ENCODE assay signal across 16 cellular contexts in the genomic region with DNA sequence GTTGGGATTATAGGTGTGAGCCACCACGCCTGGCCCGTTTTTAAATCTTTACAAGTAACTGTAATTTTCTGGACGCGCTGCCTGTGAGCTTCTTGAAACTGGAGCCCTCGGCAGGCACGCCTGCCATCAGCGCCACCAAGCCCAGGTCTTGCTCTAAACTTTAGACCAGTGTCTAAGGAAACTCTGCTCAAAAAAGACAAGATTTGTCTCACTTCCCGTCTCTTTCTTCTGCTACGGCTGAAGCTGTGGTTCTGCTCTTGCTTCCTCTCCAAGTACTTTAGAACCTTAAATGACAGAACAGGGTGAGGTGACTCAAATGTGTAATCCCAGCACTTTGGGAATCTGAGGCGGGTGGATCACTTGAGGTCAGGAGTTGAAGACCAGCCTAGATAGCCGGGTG. TPM values are rescaled to one million over a fixed set of nuclear protein-coding genes. Genes with fewer than 3 reads are reported as not detected.
DNase-seq lines count a peak whose midpoint lies in the region; ATAC-seq and FAIRE-seq lines count a peak whose summit lies in the region.
"Had no signal": no experiment of that assay in that cellular context is flagged by ENCODE, and none has a peak within 500 bp of the region (broad histone marks: within the 10 kb centered on the region; RNA-seq: fewer than 3 reads in every experiment).

No MANE protein-coding gene starts in this region.

- 39 to 63% (median 45%) methylated on average over 11 of the region's 11 CpGs for WGBS in small intestine, 3 donors

- intact Hi-C loops in activated CD4-positive, alpha-beta T cell treated with anti-CD3 and anti-CD28 coated beads, Interleukin-2, amount 10 ng/mL, durations not matched to agents 24 days and 14 days (cut with micrococcal nuclease) = no loop called here
- intact Hi-C loops in posterior cingulate gyrus (cut with DNase I) = no loop called here

- ATAC-seq in HG02840 (IDR thresholded peaks at IDR 0.05; ENCODE audit: low FRiP score, unreplicated experiment) = no peak
- no peak for ATAC-seq in HG02642 (IDR thresholded peaks at IDR 0.05; ENCODE audit: poor library complexity, unreplicated experiment)

- no peak for FAIRE-seq in small intestine (lab: Jason Lieb, UNC)
- FAIRE-seq: A204.1, GM12892 had no signal

- H3K27me3 Mint-ChIP-seq in activated CD4-positive, alpha-beta T cell treated with anti-CD3 and anti-CD28 coated beads, Interleukin-2, amount 10 ng/mL, durations not matched to agents 24 days and 14 days = no peaks in the 10 kb centered on the region

- peak overlapping the region; percentile 97 for H3K27ac Mint-ChIP-seq in activated CD4-positive, alpha-beta T cell treated with anti-CD3 and anti-CD28 coated beads, Interleukin-2, amount 10 ng/mL, durations not matched to agents 24 days and 14 days

- H3K4me3 Mint-ChIP-seq in activated CD4-positive, alpha-beta T cell treated with anti-CD3 and anti-CD28 coated beads, Interleukin-2, amount 10 ng/mL, durations not matched to agents 24 days and 14 days = peak overlapping the region; percentile 77

- peak; percentile 29 to 39 for DNase-seq in activated CD4-positive, alpha-beta T cell treated with anti-CD3 and anti-CD28 coated beads for 4 hours
- no peak for DNase-seq in activated CD4-positive, alpha-beta T cell treated with anti-CD3 and anti-CD28 coated beads, Interleukin-2, amount 50 U/mL, for 4 hours
- DNase-seq in activated CD4-positive, alpha-beta T cell treated with anti-CD3 and anti-CD28 coated beads, Interleukin-2, amount 10 ng/mL, durations not matched to agents 24 days and 14 days = peak; percentile 86
- peak; percentile 10 for DNase-seq in effector CD8-positive, alpha-beta T cell (lab: John Stamatoyannopoulos, UW)
- peak; percentile 65 for DNase-seq in small intestine
- DNase-seq in posterior cingulate gyrus = no peak
- DNase-seq: DMS79, erythroblast, HCEC 1CT, NCI-H82, trophoblast cell had no signal

- H3K4me3 ChIP-seq in small intestine (ENCODE audit: low read depth in 1 of 2, low read length in 2 of 2) = no peak overlapping the region
- H3K4me3 ChIP-seq: breast epithelium had no signal

- peaks cover 35% of the 10 kb centered on the region for H3K36me3 Mint-ChIP-seq in activated CD4-positive, alpha-beta T cell treated with anti-CD3 and anti-CD28 coated beads, Interleukin-2, amount 10 ng/mL, durations not matched to agents 24 days and 14 days (ENCODE audit: low read depth)

- H3K4me1 ChIP-seq in small intestine (ENCODE audit: control insufficient read depth in 2 of 2, insufficient read depth in 1 of 2, low read depth in 1 of 2, low read length in 1 of 2) = peaks cover 0 to 8% of the 10 kb centered on the region in 2 donors
- H3K4me1 ChIP-seq: breast epithelium had no signal

- peak overlapping the region; percentile 76 to 91 for H3K27ac ChIP-seq in small intestine (ENCODE audit: low read depth in 1 of 2, low read length in 1 of 2)

- H3K4me1 Mint-ChIP-seq in activated CD4-positive, alpha-beta T cell treated with anti-CD3 and anti-CD28 coated beads, Interleukin-2, amount 10 ng/mL, durations not matched to agents 24 days and 14 days = peaks cover 58% of the 10 kb centered on the region

- no peaks in the 10 kb centered on the region for H3K27me3 ChIP-seq in small intestine (ENCODE audit: control insufficient read depth in 2 of 2, insufficient read depth in 2 of 2, low read length in 2 of 2)
- H3K27me3 ChIP-seq: breast epithelium had no signal

- H3K9me3 ChIP-seq in small intestine (ENCODE audit: control insufficient read depth, low read depth) = no peaks in the 10 kb centered on the region
- H3K9me3 ChIP-seq: breast epithelium had no signal

- H3K9me3 Mint-ChIP-seq in activated CD4-positive, alpha-beta T cell treated with anti-CD3 and anti-CD28 coated beads, Interleukin-2, amount 10 ng/mL, durations not matched to agents 24 days and 14 days = no peaks in the 10 kb centered on the region

- peaks cover 11 to 13% of the 10 kb centered on the region in 2 donors for H3K36me3 ChIP-seq in small intestine (ENCODE audit: control insufficient read depth in 2 of 2, insufficient read depth in 2 of 2, low read length in 2 of 2)

RNA-seq across cellular contexts. Expression of a gene that starts 24.9 kb away (rescaled TPM):
- 2.0 and 4.3 TPM in 2 replicates for total RNA-seq in activated CD4-positive, alpha-beta T cell treated with anti-CD3 and anti-CD28 coated beads, Interleukin-2, amount 10 ng/mL, durations not matched to agents 24 days and 14 days
- 100 to 1,000 TPM in 2 of 3 donors, 10 to 100 TPM in 1; 38.0 to 687 (median 437) TPM for polyA plus RNA-seq in small intestine

RNA-seq across cellular contexts. Expression of a gene that starts 27.6 kb away (rescaled TPM):
- 66.1 and 68.5 TPM in 2 replicates for total RNA-seq in activated CD4-positive, alpha-beta T cell treated with anti-CD3 and anti-CD28 coated beads, Interleukin-2, amount 10 ng/mL, durations not matched to agents 24 days and 14 days
- 100 to 1,000 TPM; 102 to 181 (median 167) TPM for polyA plus RNA-seq in small intestine

RNA-seq across cellular contexts. Expression of a gene that starts 28.4 kb away (rescaled TPM):
- 0.56 and 1.0 TPM in 2 replicates for total RNA-seq in activated CD4-positive, alpha-beta T cell treated with anti-CD3 and anti-CD28 coated beads, Interleukin-2, amount 10 ng/mL, durations not matched to agents 24 days and 14 days
- polyA plus RNA-seq in small intestine = 10 to 100 TPM; 14.2 to 23.7 (median 21.3) TPM

RNA-seq across cellular contexts. Expression of a gene that starts 38.2 kb away (rescaled TPM):
- 31.1 and 32.7 TPM in 2 replicates for total RNA-seq in activated CD4-positive, alpha-beta T cell treated with anti-CD3 and anti-CD28 coated beads, Interleukin-2, amount 10 ng/mL, durations not matched to agents 24 days and 14 days
- 10 to 100 TPM in 1 of 3 donors, 1 to 10 TPM in 2; 2.4 to 11.4 (median 4.5) TPM for polyA plus RNA-seq in small intestine

RNA-seq across cellular contexts. Expression of a gene that starts 40.3 kb away (rescaled TPM):
- 0.99 and 1.1 TPM in 2 replicates for total RNA-seq in activated CD4-positive, alpha-beta T cell treated with anti-CD3 and anti-CD28 coated beads, Interleukin-2, amount 10 ng/mL, durations not matched to agents 24 days and 14 days
- polyA plus RNA-seq in small intestine = 100 to 1,000 TPM; 354 to 541 (median 486) TPM

Comparison
In these comparisons a context has a peak if more than half of its experiments do, and no peak if none do; other contexts are left out.
1. DNase-seq: peak in activated CD4-positive, alpha-beta T cell treated with anti-CD3 and anti-CD28 coated beads for 4 hours (2 of 2), activated CD4-positive, alpha-beta T cell treated with anti-CD3 and anti-CD28 coated beads, Interleukin-2, amount 10 ng/mL, durations not matched to agents 24 days and 14 days (single experiment), effector CD8-positive, alpha-beta T cell (single experiment) and small intestine (single experiment); none in activated CD4-positive, alpha-beta T cell treated with anti-CD3 and anti-CD28 coated beads, Interleukin-2, amount 50 U/mL, for 4 hours (0 of 2) and posterior cingulate gyrus (0 of 10).